In the genomic region with DNA sequence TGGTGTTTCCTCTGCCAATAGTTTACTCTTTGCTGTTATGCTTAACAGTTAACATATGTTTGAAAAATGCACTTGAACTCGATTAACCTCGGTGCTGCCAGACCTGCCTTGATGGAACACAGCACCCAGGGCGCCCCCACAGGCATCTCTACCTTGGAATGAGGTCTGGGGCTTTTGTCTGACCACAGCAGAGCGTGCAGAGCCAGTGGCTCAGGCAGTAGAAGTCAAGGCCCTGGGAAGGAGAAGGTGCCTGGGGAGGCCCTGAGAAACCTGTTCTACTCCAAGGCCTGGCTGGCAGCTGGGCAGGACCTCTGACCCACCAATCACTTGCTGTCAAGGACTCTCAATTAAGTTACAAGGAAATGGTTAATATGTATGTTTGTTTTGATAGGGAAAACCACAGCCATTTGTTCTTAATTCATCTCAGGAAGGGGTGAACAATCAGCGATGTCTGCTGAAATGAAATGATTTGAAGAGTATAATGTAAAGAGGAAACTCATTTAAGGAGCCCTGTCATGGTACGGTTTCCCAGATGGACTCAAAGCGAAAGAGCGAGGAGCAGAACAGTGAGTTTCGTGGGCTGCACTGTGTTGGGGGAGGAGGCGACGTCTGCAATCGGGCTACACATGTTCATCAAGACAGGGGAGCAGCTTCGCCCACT, we compare ENCODE assay signal across 9 cellular contexts. TPM values are rescaled to one million over a fixed set of nuclear protein-coding genes. Genes with fewer than 3 reads are reported as not detected.
DNase-seq lines count a peak whose midpoint lies in the region; ATAC-seq and TF ChIP-seq lines count a peak whose summit lies in the region.
"Had no signal": no experiment of that assay in that cellular context is flagged by ENCODE, and none has a peak within 500 bp of the region (broad histone marks: within the 10 kb centered on the region; RNA-seq: fewer than 3 reads in every experiment).

No MANE protein-coding gene starts in this region.

- peak overlapping the region; percentile 37 to 73 for H3K4me3 Mint-ChIP-seq in CD14-positive monocyte
- H3K4me3 Mint-ChIP-seq in central memory CD8-positive, alpha-beta T cell, result no peak overlapping the region

- no peak overlapping the region for H3K4me3 ChIP-seq in prostate gland

- WGBS in prostate gland, result 83% methylated on average over 13 of the region's 13 CpGs

- peaks cover 79 to 99% of the 10 kb centered on the region in 2 donors for H3K36me3 Mint-ChIP-seq in CD14-positive monocyte
- H3K36me3 Mint-ChIP-seq in central memory CD8-positive, alpha-beta T cell (ENCODE audit: insufficient read depth), result peaks cover 25% of the 10 kb centered on the region

- peaks cover 6% of the 10 kb centered on the region for H3K4me1 ChIP-seq in prostate gland (replicated peaks)

- H3K27ac Mint-ChIP-seq in CD14-positive monocyte, result peak overlapping the region; percentile 80 to 95 (median 91)
- H3K27ac Mint-ChIP-seq in central memory CD8-positive, alpha-beta T cell (ENCODE audit: low read depth), result peak overlapping the region; percentile 50

- TF ChIP-seq POLR2A in prostate gland (IDR thresholded peaks at IDR 0.05), result no peak

- no peaks in the 10 kb centered on the region for H3K9me3 Mint-ChIP-seq in CD14-positive monocyte
- H3K9me3 Mint-ChIP-seq in central memory CD8-positive, alpha-beta T cell, result no peaks in the 10 kb centered on the region

- TF ChIP-seq CTCF in CD14-positive monocyte (IDR thresholded peaks at IDR 0.05), result no peak
- no peak for TF ChIP-seq CTCF in GM20000 (IDR thresholded peaks at IDR 0.05; ENCODE audit: extremely low read depth, missing control alignments)
- no peak for TF ChIP-seq CTCF in prostate gland (IDR thresholded peaks at IDR 0.05)

- H3K27me3 Mint-ChIP-seq in CD14-positive monocyte (ENCODE audit: low read depth in 3 of 3), result no peaks in the 10 kb centered on the region
- H3K27me3 Mint-ChIP-seq in central memory CD8-positive, alpha-beta T cell, result no peaks in the 10 kb centered on the region

- H3K4me1 Mint-ChIP-seq in CD14-positive monocyte, result peaks cover 84% of the 10 kb centered on the region
- peaks cover 51% of the 10 kb centered on the region for H3K4me1 Mint-ChIP-seq in central memory CD8-positive, alpha-beta T cell

- no peaks in the 10 kb centered on the region for H3K9me3 ChIP-seq in prostate gland

- H3K27me3 ChIP-seq in prostate gland (replicated peaks; ENCODE audit: insufficient read depth), result no peaks in the 10 kb centered on the region

- H3K27ac ChIP-seq in prostate gland, result no peak overlapping the region

- intact Hi-C loops in CD14-positive monocyte (cut with micrococcal nuclease) (loop anchor here in 1 of 2 donors (10.0 kb wide), 1 partner anchor 48 kb away; no protein-coding TSS in a partner anchor), prostate gland (cut with DNase I) (no loop called here), left ventricle myocardium superior (cut with micrococcal nuclease) (no loop called here)

- H3K36me3 ChIP-seq in prostate gland, result no peaks in the 10 kb centered on the region

- DNase-seq in CD14-positive monocyte (ENCODE audit: low spot score), result no peak
- DNase-seq in GM20000 (ENCODE audit: low spot score), result peak; percentile 45
- DNase-seq in central memory CD8-positive, alpha-beta T cell (ENCODE audit: low spot score in 2 of 2), result no peak
- DNase-seq in prostate gland (ENCODE audit: low spot score), result no peak
- DNase-seq in left ventricle myocardium superior, result no peak
- DNase-seq in NCI-H526 (lab: John Stamatoyannopoulos, UW), result no peak
- DNase-seq in NCI-H1930 (lab: John Stamatoyannopoulos, UW), result no peak
- DNase-seq: PC-3 had no signal

- ATAC-seq in HG03521 (IDR thresholded peaks at IDR 0.05; ENCODE audit: unreplicated experiment), result peak; percentile 65
- no peak for ATAC-seq in central memory CD8-positive, alpha-beta T cell (replicated peaks; ENCODE audit: extremely low read depth, poor library complexity, severe bottlenecking)
- ATAC-seq in left ventricle myocardium superior, result no peak
- ATAC-seq: PC-3 had no signal

RNA-seq across cellular contexts. Expression of a gene that starts 21.9 kb away (rescaled TPM):
- polyA plus RNA-seq in CD14-positive monocyte, result 100 to 1,000 TPM; 352 to 443 TPM
- total RNA-seq in prostate gland (100 to 1,000 TPM; 189 to 191 TPM), left ventricle myocardium superior (119 TPM)
